In the genomic region with DNA sequence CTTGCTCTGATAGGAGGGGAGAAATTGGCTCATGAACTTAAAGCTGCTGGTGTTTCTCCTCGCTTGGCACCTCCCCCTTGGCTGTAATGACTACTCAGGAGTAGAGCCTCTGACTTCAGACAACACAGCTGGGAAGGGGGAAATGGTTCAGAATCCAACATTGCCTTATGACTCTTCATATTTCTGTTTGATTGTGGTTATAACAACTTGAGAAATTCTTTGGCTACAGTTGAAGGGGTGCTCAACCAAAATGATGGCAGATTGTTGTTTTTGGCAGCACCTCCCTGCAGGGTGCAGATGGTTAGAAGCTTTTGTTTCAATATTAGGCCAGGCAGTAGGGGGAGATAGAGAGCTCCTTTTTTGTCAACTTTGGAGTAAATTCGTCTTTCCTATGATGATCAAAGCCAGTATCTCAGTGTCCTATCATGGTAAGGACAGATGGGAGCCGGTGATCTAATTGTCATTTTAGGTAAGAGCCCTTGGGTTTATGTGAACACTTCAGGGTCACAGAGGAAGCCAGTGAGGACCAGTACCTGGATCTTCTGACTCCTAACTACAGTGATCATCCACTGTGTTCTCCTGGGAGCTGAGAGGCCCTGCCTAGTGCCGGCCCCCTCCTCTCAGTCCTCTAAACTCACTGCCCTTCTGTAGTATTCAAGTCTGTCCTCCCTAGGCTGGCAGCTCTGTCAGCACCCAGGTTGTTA, we compare ENCODE assay signal across 8 cellular contexts. TPM values are rescaled to one million over a fixed set of nuclear protein-coding genes. Genes with fewer than 3 reads are reported as not detected.
A peak's percentile ranks its signal among the peaks of the same experiment; 100 is the strongest.
DNase-seq lines count a peak whose midpoint lies in the region; ATAC-seq and TF ChIP-seq lines count a peak whose summit lies in the region.

No MANE protein-coding gene starts in this region.

- H3K36me3 ChIP-seq in adrenal gland (replicated peaks in 1 of 2) = peaks cover 0 to 37% of the 10 kb centered on the region in 2 donors

- intact Hi-C loops in CD4-positive, alpha-beta T cell (cut with DNase I, micrococcal nuclease) = loop anchor here in 1 of 2 experiments (5.0 kb wide), 1 partner anchor 149 kb away; no protein-coding TSS in a partner anchor
- intact Hi-C loops in adrenal gland (cut with DNase I) (no loop called here), left cardiac atrium (cut with DNase I) (loop anchor here (5.0 kb wide), 2 partner anchors 89 to 94 kb away; partner anchors contain the start of gene TGM2 (in 1 of the 2))

- H3K4me1 ChIP-seq in adrenal gland (replicated peaks in 1 of 2) = peaks cover 0 to 35% of the 10 kb centered on the region in 2 donors

- H3K4me1 Mint-ChIP-seq in CD4-positive, alpha-beta T cell (ENCODE audit: low read depth) = peaks cover 31% of the 10 kb centered on the region

- 43 to 47% (median 43%) methylated on average over 4 of the region's 4 CpGs for WGBS in adrenal gland, 4 donors

- peaks cover 15% of the 10 kb centered on the region for H3K36me3 Mint-ChIP-seq in CD4-positive, alpha-beta T cell (ENCODE audit: low read depth)

- peak; percentile 62 for TF ChIP-seq CTCF in CD4-positive, alpha-beta T cell (IDR thresholded peaks at IDR 0.05)
- TF ChIP-seq CTCF in GM20000 (IDR thresholded peaks at IDR 0.05; ENCODE audit: extremely low read depth, missing control alignments) (peak; percentile 20), adrenal gland (IDR thresholded peaks at IDR 0.05) (peak; percentile 68 to 88 (median 78))

- H3K27me3 Mint-ChIP-seq in CD4-positive, alpha-beta T cell = no peaks in the 10 kb centered on the region

- TF ChIP-seq POLR2A in adrenal gland (IDR thresholded peaks at IDR 0.05) = no peak

- no peak overlapping the region for H3K4me3 ChIP-seq in adrenal gland

- H3K9me3 ChIP-seq in CD4-positive, alpha-beta T cell (ENCODE audit: control insufficient read depth, low read length) = no peaks in the 10 kb centered on the region
- H3K9me3 ChIP-seq in adrenal gland (replicated peaks in 1 of 3) = no peaks in the 10 kb centered on the region

- DNase-seq in CD4-positive, alpha-beta T cell = no peak
- peak; percentile 46 for DNase-seq in GM20000 (ENCODE audit: low spot score)
- peak; percentile 28 for DNase-seq in NCI-H2227 treated with DMSO at 0.1 percent for 48 hours (lab: John Stamatoyannopoulos, UW)
- DNase-seq in adrenal gland = peak in 6 of 7 donors; percentile 47 to 70 (median 61)
- peak; percentile 74 for DNase-seq in left cardiac atrium
- peak; percentile 28 for DNase-seq in putamen (ENCODE audit: low spot score)
- DNase-seq in ecto neural progenitor cell (ENCODE audit: low spot score) = no peak

- CTCF ChIA-PET in CD4-positive, alpha-beta T cell (lab: Charles Lee) = interaction anchor here (0.7 to 1.6 kb wide), 12 partner anchors 9 to 150 kb away, joined by 3 to 13 read pairs (median 5); no protein-coding TSS in a partner anchor

- ATAC-seq in CD4-positive, alpha-beta T cell (ENCODE audit: poor library complexity) = peak; percentile 68
- ATAC-seq in left cardiac atrium = peak; percentile 87 to 94
- ATAC-seq in HG02870 (IDR thresholded peaks at IDR 0.05; ENCODE audit: unreplicated experiment) = no peak

- H3K4me3 Mint-ChIP-seq in CD4-positive, alpha-beta T cell = no peak overlapping the region

- H3K27ac ChIP-seq in CD4-positive, alpha-beta T cell (ENCODE audit: low read depth, low read length) = no peak overlapping the region
- H3K27ac ChIP-seq in adrenal gland = peak overlapping the region in 2 of 5 donors; percentile 59 to 66

- H3K27me3 ChIP-seq in CD4-positive, alpha-beta T cell (ENCODE audit: control insufficient read depth, insufficient read depth, low read length) = no peaks in the 10 kb centered on the region
- no peaks in the 10 kb centered on the region for H3K27me3 ChIP-seq in adrenal gland

- POLR2A ChIA-PET in CD4-positive, alpha-beta T cell (lab: Charles Lee) = interaction anchor here (0.6 kb wide), 1 partner anchor 16 kb away, joined by 3 read pairs; no protein-coding TSS in a partner anchor

- H3K27ac Mint-ChIP-seq in CD4-positive, alpha-beta T cell = peak overlapping the region; percentile 2

- H3K9me3 Mint-ChIP-seq in CD4-positive, alpha-beta T cell = no peaks in the 10 kb centered on the region

RNA-seq across cellular contexts. Expression of gene RPRD1B, which starts 39.9 kb away (rescaled TPM):
- 10 to 100 TPM; 54.8 to 55.7 TPM for total RNA-seq in CD4-positive, alpha-beta T cell
- total RNA-seq in adrenal gland = 10 to 100 TPM; 16.5 to 36.3 (median 29.4) TPM
- polyA plus RNA-seq in adrenal gland = 10 to 100 TPM in 1 of 3 donors, 1 to 10 TPM in 2; 5.9 to 36.4 (median 6.8) TPM
- total RNA-seq in left cardiac atrium = 10 to 100 TPM; 78.6 to 86.4 TPM

RNA-seq across cellular contexts. Expression of gene TTI1, which starts 40.2 kb away (rescaled TPM):
- 10 to 100 TPM; 10.6 to 11.4 TPM for total RNA-seq in CD4-positive, alpha-beta T cell
- total RNA-seq in adrenal gland = 10 to 100 TPM; 12.7 to 28.0 (median 20.2) TPM
- 10 to 100 TPM; 12.5 to 21.6 (median 15.2) TPM for polyA plus RNA-seq in adrenal gland
- 10 to 100 TPM; 11.6 to 11.9 TPM for total RNA-seq in left cardiac atrium

Comparison
In these comparisons a context has a peak if more than half of its experiments do, and no peak if none do; other contexts are left out.
1. DNase-seq: peak in GM20000 (single experiment), NCI-H2227 treated with DMSO at 0.1 percent for 48 hours (single experiment), adrenal gland (6 of 7), left cardiac atrium (single experiment) and putamen (single experiment); none in CD4-positive, alpha-beta T cell (0 of 10) and ecto neural progenitor cell (single experiment).
2. CTCF ChIP-seq: peak in every context shown above with its lines; median percentile 78 in adrenal gland; 62 in CD4-positive, alpha-beta T cell; 20 in GM20000.
3. intact Hi-C loops: an anchor here in left cardiac atrium (5.0 kb wide); none called in adrenal gland.